Comparison of ENCODE assay signal across 25 cellular contexts in the genomic region with DNA sequence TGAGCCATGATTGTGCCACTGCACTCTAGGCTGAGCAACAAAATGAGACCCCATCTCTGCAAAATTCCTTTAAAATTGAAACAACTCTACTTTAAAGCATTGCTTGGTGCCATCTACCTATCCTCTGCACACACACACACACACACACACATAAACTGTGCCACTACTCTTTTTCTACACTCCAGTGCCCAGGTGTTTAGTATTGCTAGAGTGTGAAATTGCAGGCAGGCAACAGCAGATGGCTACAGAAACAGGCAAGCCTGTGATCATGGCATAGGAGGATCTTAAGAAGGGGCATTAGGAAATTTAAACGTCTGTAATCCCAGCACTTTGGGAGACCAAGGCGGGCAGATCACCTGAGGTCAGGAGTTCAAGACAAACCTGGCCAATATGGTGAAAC. TPM values are rescaled to one million over a fixed set of nuclear protein-coding genes. Genes with fewer than 3 reads are reported as not detected.
A peak's percentile ranks its signal among the peaks of the same experiment; 100 is the strongest.
DNase-seq lines count a peak whose midpoint lies in the region; ATAC-seq and TF ChIP-seq lines count a peak whose summit lies in the region.
"Had no signal": no experiment of that assay in that cellular context is flagged by ENCODE, and none has a peak within 500 bp of the region (broad histone marks: within the 10 kb centered on the region; RNA-seq: fewer than 3 reads in every experiment).

No MANE protein-coding gene starts in this region.

- H3K36me3 ChIP-seq in CD8-positive, alpha-beta T cell (ENCODE audit: insufficient read depth, low read length) = peaks cover 6% of the 10 kb centered on the region
- H3K36me3 ChIP-seq in breast epithelium = no peaks in the 10 kb centered on the region
- H3K36me3 ChIP-seq: HAP-1 had no signal

- peak overlapping the region; percentile 13 for H3K27ac Mint-ChIP-seq in CD8-positive, alpha-beta T cell
- peak overlapping the region; percentile 51 for H3K27ac Mint-ChIP-seq in activated T-helper 17 cell treated with anti-CD3 and anti-CD28 coated beads, Interleukin-2, amount 50 U/mL, for 72 hours
- peak overlapping the region in 7 of 10 donors; percentile 24 to 83 (median 57) for H3K27ac Mint-ChIP-seq in naive thymus-derived CD8-positive, alpha-beta T cell
- H3K27ac Mint-ChIP-seq in glutamatergic neuron (ENCODE audit: unreplicated experiment) = no peak overlapping the region
- H3K27ac Mint-ChIP-seq: B cell, HFFc6 had no signal

- ATAC-seq in CD8-positive, alpha-beta T cell = no peak
- ATAC-seq in activated T-helper 17 cell treated with anti-CD3 and anti-CD28 coated beads, Interleukin-2, amount 50 U/mL, for 72 hours (replicated peaks) = no peak
- no peak for ATAC-seq in naive thymus-derived CD8-positive, alpha-beta T cell

- CTCF ChIA-PET in CD8-positive, alpha-beta T cell (lab: Charles Lee) = interaction anchor here (1.0 to 1.1 kb wide), 2 partner anchors 10 to 78 kb away, joined by 3 to 4 read pairs; no protein-coding TSS in a partner anchor

- peaks cover 76% of the 10 kb centered on the region for H3K36me3 Mint-ChIP-seq in CD8-positive, alpha-beta T cell
- peaks cover 20% of the 10 kb centered on the region for H3K36me3 Mint-ChIP-seq in activated T-helper 17 cell treated with anti-CD3 and anti-CD28 coated beads, Interleukin-2, amount 50 U/mL, for 72 hours (ENCODE audit: low read depth)
- peaks cover 0 to 87% (median 23%) of the 10 kb centered on the region in 3 donors for H3K36me3 Mint-ChIP-seq in naive thymus-derived CD8-positive, alpha-beta T cell
- no peaks in the 10 kb centered on the region for H3K36me3 Mint-ChIP-seq in glutamatergic neuron (ENCODE audit: unreplicated experiment)

- no peak for DNase-seq in CD8-positive, alpha-beta T cell
- DNase-seq in NCI-H69 (lab: John Stamatoyannopoulos, UW) (peak; percentile 27), DMS153 treated with DMSO at 0.1 percent for 48 hours (lab: John Stamatoyannopoulos, UW; ENCODE audit: unreplicated experiment) (no peak), ecto neural progenitor cell (ENCODE audit: low spot score) (no peak), glutamatergic neuron (no peak), breast epithelium (ENCODE audit: low spot score in 2 of 2) (no peak)
- DNase-seq in naive thymus-derived CD8-positive, alpha-beta T cell = no peak
- DNase-seq: GDM1, GOT3, HFFc6, KBM-7, MV-4-11, NCI-H1105, NCI-H1436 treated with DMSO at 0.1 percent for 48 hours, NCI-H187 treated with DMSO at 0.1 percent for 48 hours, NCI-H446 treated with DMSO at 0.1 percent for 48 hours, NCI-H748 treated with DMSO at 0.1 percent for 48 hours, RPMI8226, SHP77 had no signal

- H3K4me1 ChIP-seq in CD8-positive, alpha-beta T cell (ENCODE audit: insufficient read depth, low read length) = no peaks in the 10 kb centered on the region
- no peaks in the 10 kb centered on the region for H3K4me1 ChIP-seq in breast epithelium

- TF ChIP-seq CTCF in CD8-positive, alpha-beta T cell (IDR thresholded peaks at IDR 0.05) = no peak
- no peak for TF ChIP-seq CTCF in glutamatergic neuron (IDR thresholded peaks at IDR 0.05; ENCODE audit: partially characterized antibody, unreplicated experiment)
- no peak for TF ChIP-seq CTCF in breast epithelium (IDR thresholded peaks at IDR 0.05)

- POLR2A ChIA-PET in CD8-positive, alpha-beta T cell (lab: Charles Lee) = interaction anchor here (0.6 kb wide), 1 partner anchor 115 kb away, joined by 5 read pairs; no protein-coding TSS in a partner anchor
- POLR2A ChIA-PET in naive thymus-derived CD8-positive, alpha-beta T cell (lab: Charles Lee) = no interaction called here

- H3K9me3 ChIP-seq in CD8-positive, alpha-beta T cell (ENCODE audit: low read length) = no peaks in the 10 kb centered on the region
- H3K9me3 ChIP-seq in breast epithelium = no peaks in the 10 kb centered on the region
- H3K9me3 ChIP-seq: HAP-1 had no signal

- H3K27me3 ChIP-seq in CD8-positive, alpha-beta T cell (ENCODE audit: insufficient read depth, low read length) = no peaks in the 10 kb centered on the region
- H3K27me3 ChIP-seq in breast epithelium = no peaks in the 10 kb centered on the region

- H3K4me3 Mint-ChIP-seq in CD8-positive, alpha-beta T cell = no peak overlapping the region
- H3K4me3 Mint-ChIP-seq in activated T-helper 17 cell treated with anti-CD3 and anti-CD28 coated beads, Interleukin-2, amount 50 U/mL, for 72 hours = no peak overlapping the region
- H3K4me3 Mint-ChIP-seq in naive thymus-derived CD8-positive, alpha-beta T cell = no peak overlapping the region
- no peak overlapping the region for H3K4me3 Mint-ChIP-seq in glutamatergic neuron (ENCODE audit: unreplicated experiment)
- H3K4me3 Mint-ChIP-seq: B cell, HFFc6 had no signal

- H3K4me3 ChIP-seq in CD8-positive, alpha-beta T cell (ENCODE audit: low read depth, low read length) = no peak overlapping the region
- H3K4me3 ChIP-seq in breast epithelium = no peak overlapping the region
- H3K4me3 ChIP-seq: HAP-1 had no signal

- H3K4me1 Mint-ChIP-seq in CD8-positive, alpha-beta T cell (ENCODE audit: low read depth) = peaks cover 4% of the 10 kb centered on the region
- H3K4me1 Mint-ChIP-seq in activated T-helper 17 cell treated with anti-CD3 and anti-CD28 coated beads, Interleukin-2, amount 50 U/mL, for 72 hours = peaks cover 7% of the 10 kb centered on the region
- peaks cover 0 to 9% (median 1%) of the 10 kb centered on the region in 4 donors for H3K4me1 Mint-ChIP-seq in naive thymus-derived CD8-positive, alpha-beta T cell
- no peaks in the 10 kb centered on the region for H3K4me1 Mint-ChIP-seq in glutamatergic neuron (ENCODE audit: low read depth, unreplicated experiment)
- H3K4me1 Mint-ChIP-seq: B cell had no signal

- no peak for TF ChIP-seq POLR2A in breast epithelium (IDR thresholded peaks at IDR 0.05)

- no peak overlapping the region for H3K27ac ChIP-seq in CD8-positive, alpha-beta T cell (ENCODE audit: low read depth, low read length)
- H3K27ac ChIP-seq in breast epithelium = no peak overlapping the region
- H3K27ac ChIP-seq: C4-2B had no signal

- no peaks in the 10 kb centered on the region for H3K9me3 Mint-ChIP-seq in CD8-positive, alpha-beta T cell
- H3K9me3 Mint-ChIP-seq in activated T-helper 17 cell treated with anti-CD3 and anti-CD28 coated beads, Interleukin-2, amount 50 U/mL, for 72 hours = no peaks in the 10 kb centered on the region
- no peaks in the 10 kb centered on the region for H3K9me3 Mint-ChIP-seq in naive thymus-derived CD8-positive, alpha-beta T cell
- H3K9me3 Mint-ChIP-seq in glutamatergic neuron (ENCODE audit: unreplicated experiment) = peaks cover 2% of the 10 kb centered on the region
- H3K9me3 Mint-ChIP-seq: HFFc6 had no signal

- H3K27me3 Mint-ChIP-seq in CD8-positive, alpha-beta T cell (ENCODE audit: low read depth) = no peaks in the 10 kb centered on the region
- H3K27me3 Mint-ChIP-seq in activated T-helper 17 cell treated with anti-CD3 and anti-CD28 coated beads, Interleukin-2, amount 50 U/mL, for 72 hours = no peaks in the 10 kb centered on the region
- H3K27me3 Mint-ChIP-seq in naive thymus-derived CD8-positive, alpha-beta T cell = no peaks in the 10 kb centered on the region
- peaks cover 6% of the 10 kb centered on the region for H3K27me3 Mint-ChIP-seq in glutamatergic neuron (ENCODE audit: unreplicated experiment)
- H3K27me3 Mint-ChIP-seq: B cell had no signal

- intact Hi-C loops in CD8-positive, alpha-beta T cell (cut with DNase I, micrococcal nuclease) = no loop called here
- intact Hi-C loops in breast epithelium (cut with DNase I; ENCODE audit: low total_unique reads) = no loop called here

RNA-seq across cellular contexts. Expression of gene SIDT1, which starts 39.0 kb away (rescaled TPM):
- total RNA-seq in CD8-positive, alpha-beta T cell = 10 to 100 TPM; 32.1 to 38.3 TPM
- total RNA-seq in activated T-helper 17 cell treated with anti-CD3 and anti-CD28 coated beads, Interleukin-2, amount 50 U/mL, for 72 hours = 10 to 100 TPM; 17.0 to 20.8 TPM
- total RNA-seq in naive thymus-derived CD8-positive, alpha-beta T cell = 10 to 100 TPM; 71.2 to 74.2 TPM
- 10 to 100 TPM; 14.1 to 22.8 (median 20.6) TPM for polyA plus RNA-seq in naive thymus-derived CD8-positive, alpha-beta T cell
- total RNA-seq in glutamatergic neuron (ENCODE audit: unreplicated experiment) (not detected), breast epithelium (10 to 100 TPM in 2 of 3 donors, 1 to 10 TPM in 1; 3.8 to 95.0 (median 52.8) TPM)
- total RNA-seq: A673, HFFc6, LHCN-M2 had no signal

RNA-seq across cellular contexts. Expression of gene SPICE1, which starts 56.4 kb away (rescaled TPM):
- total RNA-seq in CD8-positive, alpha-beta T cell = 10 to 100 TPM; 10.6 to 11.6 TPM
- total RNA-seq in activated T-helper 17 cell treated with anti-CD3 and anti-CD28 coated beads, Interleukin-2, amount 50 U/mL, for 72 hours = 10 to 100 TPM; 24.7 to 56.8 TPM
- 10 to 100 TPM; 31.6 to 35.5 TPM for total RNA-seq in naive thymus-derived CD8-positive, alpha-beta T cell
- polyA plus RNA-seq in naive thymus-derived CD8-positive, alpha-beta T cell = 1 to 10 TPM; 2.9 to 6.6 (median 3.2) TPM
- total RNA-seq in glutamatergic neuron (ENCODE audit: unreplicated experiment) = 7.0 TPM
- total RNA-seq in breast epithelium = 10 to 100 TPM in 2 of 3 donors, 1 to 10 TPM in 1; 9.8 to 44.8 (median 40.6) TPM
